12 cellular contexts compared by ENCODE assay signal in genomic region chr2:85861650-85862049, GRCh38. TPM values are rescaled to one million over a fixed set of nuclear protein-coding genes. Genes with fewer than 3 reads are reported as not detected.
DNase-seq lines count a peak whose midpoint lies in the region; FAIRE-seq and TF ChIP-seq lines count a peak whose summit lies in the region.
"Had no signal": no experiment of that assay in that cellular context is flagged by ENCODE, and none has a peak within 500 bp of the region (broad histone marks: within the 10 kb centered on the region; RNA-seq: fewer than 3 reads in every experiment).

No MANE protein-coding gene starts in this region.

- CTCF ChIA-PET in activated CD4-positive, alpha-beta memory T cell treated with anti-CD3 and anti-CD28 coated beads, Interleukin-2, amount 10 ng/mL, durations not matched to agents 7 days and 5 days (lab: Charles Lee), result interaction anchor here (0.6 to 4.1 kb wide), 5 partner anchors 34 to 1075 kb away, joined by 4 to 12 read pairs (median 4); no protein-coding TSS in a partner anchor

- H3K9ac ChIP-seq in Karpas-422 (ENCODE audit: low read length), result no peak overlapping the region

- peaks cover 72% of the 10 kb centered on the region for H3K36me3 Mint-ChIP-seq in activated CD4-positive, alpha-beta memory T cell treated with anti-CD3 and anti-CD28 coated beads, Interleukin-2, amount 10 ng/mL, durations not matched to agents 7 days and 5 days (ENCODE audit: low read depth)
- peaks cover 13 to 21% (median 18%) of the 10 kb centered on the region in 3 donors for H3K36me3 Mint-ChIP-seq in immature natural killer cell
- H3K36me3 Mint-ChIP-seq in chondrocyte (ENCODE audit: low read depth), result peaks cover 4% of the 10 kb centered on the region

- H3K4me3 ChIP-seq in Karpas-422 (ENCODE audit: low read length), result no peak overlapping the region
- H3K4me3 ChIP-seq: left lung, SJCRH30 had no signal

- H3K4me1 ChIP-seq in Karpas-422 (ENCODE audit: low read length), result no peaks in the 10 kb centered on the region
- H3K4me1 ChIP-seq: SJCRH30 had no signal

- no peaks in the 10 kb centered on the region for H3K36me3 ChIP-seq in Karpas-422 (ENCODE audit: insufficient read depth, low read length)

- no peak overlapping the region for H3K4me2 ChIP-seq in Karpas-422 (ENCODE audit: low read depth, low read length, poor library complexity, severe bottlenecking)

- no peak for TF ChIP-seq CTCF in chondrocyte (IDR thresholded peaks at IDR 0.05)

- no peaks in the 10 kb centered on the region for H3K9me3 Mint-ChIP-seq in activated CD4-positive, alpha-beta memory T cell treated with anti-CD3 and anti-CD28 coated beads, Interleukin-2, amount 10 ng/mL, durations not matched to agents 7 days and 5 days
- H3K9me3 Mint-ChIP-seq in immature natural killer cell (no peaks in the 10 kb centered on the region), chondrocyte (ENCODE audit: low read depth) (no peaks in the 10 kb centered on the region)

- FAIRE-seq in A204.1 (lab: Jason Lieb, UNC), result peak; percentile 32

- no peaks in the 10 kb centered on the region for H3K27me3 Mint-ChIP-seq in activated CD4-positive, alpha-beta memory T cell treated with anti-CD3 and anti-CD28 coated beads, Interleukin-2, amount 10 ng/mL, durations not matched to agents 7 days and 5 days
- H3K27me3 Mint-ChIP-seq in immature natural killer cell (ENCODE audit: low read depth in 3 of 3), result peaks cover 0 to 2% (median 2%) of the 10 kb centered on the region in 3 donors
- H3K27me3 Mint-ChIP-seq in chondrocyte (ENCODE audit: low read depth), result no peaks in the 10 kb centered on the region

- peaks cover 69% of the 10 kb centered on the region for H3K4me1 Mint-ChIP-seq in activated CD4-positive, alpha-beta memory T cell treated with anti-CD3 and anti-CD28 coated beads, Interleukin-2, amount 10 ng/mL, durations not matched to agents 7 days and 5 days
- H3K4me1 Mint-ChIP-seq in immature natural killer cell (peaks cover 54 to 58% of the 10 kb centered on the region in 2 donors), chondrocyte (ENCODE audit: low read depth) (peaks cover 20% of the 10 kb centered on the region)

- peak overlapping the region; percentile 62 for H3K4me3 Mint-ChIP-seq in activated CD4-positive, alpha-beta memory T cell treated with anti-CD3 and anti-CD28 coated beads, Interleukin-2, amount 10 ng/mL, durations not matched to agents 7 days and 5 days
- H3K4me3 Mint-ChIP-seq in immature natural killer cell (peak overlapping the region; percentile 21 to 79 (median 34)), chondrocyte (ENCODE audit: unreplicated experiment) (no peak overlapping the region)

- H2AFZ ChIP-seq in Karpas-422 (ENCODE audit: low read length), result no peak overlapping the region

- no peak overlapping the region for H3K27ac ChIP-seq in Karpas-422 (ENCODE audit: low read length)
- H3K27ac ChIP-seq: left lung, SJCRH30 had no signal

- no peaks in the 10 kb centered on the region for H3K79me2 ChIP-seq in Karpas-422 (ENCODE audit: low read length)

- H3K9me2 ChIP-seq in Karpas-422 (replicated peaks; ENCODE audit: insufficient read depth, low read length), result no peaks in the 10 kb centered on the region

- H3K9me3 ChIP-seq in Karpas-422 (ENCODE audit: low read length), result no peaks in the 10 kb centered on the region
- H3K9me3 ChIP-seq: left lung, SJCRH30 had no signal

- no peaks in the 10 kb centered on the region for H3K27me3 ChIP-seq in Karpas-422 (ENCODE audit: low read length)
- H3K27me3 ChIP-seq: left lung, SJCRH30 had no signal

- POLR2A ChIA-PET in activated CD4-positive, alpha-beta memory T cell treated with anti-CD3 and anti-CD28 coated beads, Interleukin-2, amount 10 ng/mL, durations not matched to agents 7 days and 5 days (lab: Charles Lee), result interaction anchor here (0.6 to 7.5 kb wide), 4 partner anchors 9 to 219 kb away, joined by 3 to 70 read pairs (median 6); no protein-coding TSS in a partner anchor

- no peaks in the 10 kb centered on the region for H4K20me1 ChIP-seq in Karpas-422 (ENCODE audit: insufficient read depth, low read depth, low read length)

- peak; percentile 49 for DNase-seq in COLO829 (ENCODE audit: low spot score)
- no peak for DNase-seq in activated CD4-positive, alpha-beta memory T cell treated with anti-CD3 and anti-CD28 coated beads, Interleukin-2, amount 10 ng/mL, durations not matched to agents 7 days and 5 days
- no peak for DNase-seq in immature natural killer cell
- DNase-seq in NCI-H1417 treated with DMSO at 0.1 percent for 48 hours (lab: John Stamatoyannopoulos, UW), result no peak
- no peak for DNase-seq in DMS153 (lab: John Stamatoyannopoulos, UW)
- no peak for DNase-seq in chondrocyte (ENCODE audit: low spot score)
- no peak for DNase-seq in Karpas-422
- DNase-seq: DMS 273 treated with DMSO at 0.1 percent for 48 hours, left lung, NCI-H2227 treated with DMSO at 0.1 percent for 48 hours, SJCRH30 had no signal

- peak overlapping the region; percentile 85 for H3K27ac Mint-ChIP-seq in activated CD4-positive, alpha-beta memory T cell treated with anti-CD3 and anti-CD28 coated beads, Interleukin-2, amount 10 ng/mL, durations not matched to agents 7 days and 5 days
- H3K27ac Mint-ChIP-seq in immature natural killer cell (peak overlapping the region; percentile 81 to 96 (median 88)), chondrocyte (ENCODE audit: unreplicated experiment) (no peak overlapping the region)

RNA-seq across cellular contexts. Expression of gene ST3GAL5, which starts 27.1 kb away (rescaled TPM):
- total RNA-seq in activated CD4-positive, alpha-beta memory T cell treated with anti-CD3 and anti-CD28 coated beads, Interleukin-2, amount 10 ng/mL, durations not matched to agents 7 days and 5 days, result 10 to 100 TPM; 58.3 to 67.1 TPM
- 10 to 100 TPM; 15.0 to 20.9 (median 19.9) TPM for polyA plus RNA-seq in immature natural killer cell
- total RNA-seq in chondrocyte, result 20.0 to 48.1 TPM (median 20.6 TPM) in 3 replicates
- total RNA-seq in Karpas-422 (2014; rRNA removed; shearing (Covaris generic); ENCODE audit: low replicate concordance), result 3.8 and 5.0 TPM in 2 replicates
